In the genomic region with DNA sequence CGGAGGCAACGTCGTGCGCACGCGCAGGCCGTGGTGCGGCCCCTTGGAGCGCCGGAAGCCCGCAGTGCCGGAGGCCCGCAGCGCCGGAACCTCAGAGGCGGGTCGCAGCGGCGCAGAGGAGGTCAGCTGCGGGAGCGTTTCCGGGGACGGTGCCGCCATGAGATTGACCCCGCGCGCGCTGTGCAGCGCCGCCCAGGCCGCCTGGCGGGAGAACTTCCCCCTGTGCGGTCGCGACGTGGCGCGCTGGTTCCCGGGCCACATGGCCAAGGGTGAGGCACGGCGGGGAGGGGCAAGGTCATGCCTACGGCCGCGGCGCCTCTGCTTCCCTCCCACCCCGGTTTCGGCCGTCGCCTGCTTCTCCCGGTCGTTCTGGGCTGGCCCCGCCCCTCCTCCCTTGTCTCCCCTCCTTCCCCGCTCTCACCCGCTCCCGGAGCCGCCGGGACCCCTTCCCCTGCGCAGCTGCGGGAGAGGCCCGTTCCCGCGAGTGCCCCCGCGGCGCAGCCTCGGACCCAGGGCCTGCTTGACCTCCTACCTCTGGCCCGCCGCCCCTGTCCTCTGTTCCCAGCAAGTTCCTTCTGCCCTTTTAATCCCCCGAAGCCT, we compare ENCODE assay signal across 8 cellular contexts. TPM values are rescaled to one million over a fixed set of nuclear protein-coding genes. Genes with fewer than 3 reads are reported as not detected.
DNase-seq lines count a peak whose midpoint lies in the region; ATAC-seq and TF ChIP-seq lines count a peak whose summit lies in the region.

TSS of gene MTG1 (plus strand) at position 94 of the 600 bp plus-strand sequence. CDS start at position 158, 64 bp downstream.

- intact Hi-C loops in left ventricle myocardium inferior (cut with micrococcal nuclease): no loop called here
- intact Hi-C loops in prostate gland (cut with DNase I): loop anchor here (2.0 kb wide), 1 partner anchor 21 kb away; the partner anchor contains the start of gene ECHS1
- intact Hi-C loops in uterus (cut with DNase I; ENCODE audit: low total_unique reads): no loop called here

- peak; percentile 65 for ATAC-seq in HG02623 (IDR thresholded peaks at IDR 0.05; ENCODE audit: unreplicated experiment)

- H3K9me3 ChIP-seq in left ventricle myocardium inferior (replicated peaks) (no peaks in the 10 kb centered on the region), prostate gland (no peaks in the 10 kb centered on the region), uterus (no peaks in the 10 kb centered on the region)

- peak; percentile 84 for DNase-seq in NCI-H1092 treated with DMSO at 0.1 percent for 48 hours (lab: John Stamatoyannopoulos, UW)
- DNase-seq in T follicular helper cell (ENCODE audit: low read depth): peak; percentile 87
- DNase-seq in amygdala (lab: John Stamatoyannopoulos, UW): peak; percentile 23 to 96 (median 87)
- DNase-seq in left ventricle myocardium inferior: peak; percentile 94
- DNase-seq in prostate gland (ENCODE audit: low spot score): peak; percentile 89
- DNase-seq in uterus: peak; percentile 89 to 96

- H3K4me1 ChIP-seq in left ventricle myocardium inferior (peaks cover 23% of the 10 kb centered on the region), prostate gland (replicated peaks) (no peaks in the 10 kb centered on the region), uterus (peaks cover 0 to 8% of the 10 kb centered on the region in 2 donors)

- TF ChIP-seq CTCF in GM12875 (IDR thresholded peaks at IDR 0.05; ENCODE audit: borderline replicate concordance, insufficient read depth, low read depth, low read length): 0 out of 2 replicates have a peak, but pooled peaks have one; percentile 1
- peak; percentile 48 for TF ChIP-seq CTCF in left ventricle myocardium inferior (IDR thresholded peaks at IDR 0.05; ENCODE audit: borderline replicate concordance)
- peak in 2 of 4 experiments; percentile 44 to 52 for TF ChIP-seq CTCF in prostate gland (IDR thresholded peaks at IDR 0.05)
- peak; percentile 19 to 55 (median 42) for TF ChIP-seq CTCF in uterus (IDR thresholded peaks at IDR 0.05)

- H3K27ac ChIP-seq in left ventricle myocardium inferior (replicated peaks): peak within 1 kb of the TSS; percentile 92
- peak within 1 kb of the TSS; percentile 64 to 78 for H3K27ac ChIP-seq in prostate gland
- peak within 1 kb of the TSS; percentile 63 to 64 for H3K27ac ChIP-seq in uterus

- TF ChIP-seq POLR2A in prostate gland (IDR thresholded peaks at IDR 0.05) (peak; percentile 70), uterus (IDR thresholded peaks at IDR 0.05) (peak; percentile 38 to 81)

- H3K4me3 ChIP-seq in GM12875 (ENCODE audit: low read depth, low read length) (peak within 1 kb of the TSS; percentile 95), left ventricle myocardium inferior (peak within 1 kb of the TSS; percentile 90), prostate gland (peak within 1 kb of the TSS; percentile 80 to 97), uterus (peak within 1 kb of the TSS; percentile 61 to 82)

- H3K27me3 ChIP-seq in left ventricle myocardium inferior (ENCODE audit: low read depth) (no peaks in the 10 kb centered on the region), prostate gland (replicated peaks; ENCODE audit: insufficient read depth) (no peaks in the 10 kb centered on the region), uterus (no peaks in the 10 kb centered on the region)

- H3K36me3 ChIP-seq in left ventricle myocardium inferior (peaks cover 37% of the 10 kb centered on the region), prostate gland (peaks cover 0 to 9% of the 10 kb centered on the region in 2 donors), uterus (no peaks in the 10 kb centered on the region)

- WGBS in prostate gland: under 1% methylated on average over 50 of the region's 69 CpGs

RNA-seq across cellular contexts. Expression of gene MTG1, which starts in this region (rescaled TPM):
- total RNA-seq in left ventricle myocardium inferior: 14.0 TPM
- total RNA-seq in prostate gland: 10 to 100 TPM; 26.8 to 67.4 TPM
- 10 to 100 TPM; 14.6 to 50.1 (median 32.6) TPM for total RNA-seq in uterus

Comparison
In these comparisons a context has a peak if more than half of its experiments do, and no peak if none do; other contexts are left out.
1. Peak in every context shown above with its lines: DNase-seq, ATAC-seq, H3K4me3 ChIP-seq and H3K27ac ChIP-seq.